8 cellular contexts compared by ENCODE assay signal in the genomic region with DNA sequence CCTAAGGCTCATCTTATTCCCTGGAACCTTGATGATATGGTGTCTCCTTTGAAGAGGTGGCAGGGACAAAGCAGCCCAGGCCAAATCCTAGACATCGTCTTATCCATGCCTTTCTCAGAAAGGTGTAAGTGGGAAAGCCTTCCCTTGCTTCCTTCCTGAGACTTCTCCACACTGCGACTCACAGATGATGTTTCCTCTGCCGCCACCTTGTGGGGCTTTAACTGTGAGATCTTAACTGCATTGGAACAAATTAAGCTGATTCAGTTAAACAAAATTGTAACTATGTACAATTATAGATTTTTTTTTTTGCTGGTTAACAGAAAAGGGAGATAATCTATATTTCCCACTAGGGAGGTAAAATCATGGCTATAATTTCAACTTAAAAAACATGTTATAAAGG. TPM values are rescaled to one million over a fixed set of nuclear protein-coding genes. Genes with fewer than 3 reads are reported as not detected.
DNase-seq lines count a peak whose midpoint lies in the region; ATAC-seq and TF ChIP-seq lines count a peak whose summit lies in the region.

No MANE protein-coding gene starts in this region.

- H3K27me3 ChIP-seq in A673 (replicated peaks; ENCODE audit: insufficient read depth, low read depth, low read length, poor library complexity) = no peaks in the 10 kb centered on the region

- TF ChIP-seq CTCF in A673 (conservative IDR thresholded peaks at IDR 0.05; ENCODE audit: low read depth, low read length) (peak; percentile 65), osteocyte (IDR thresholded peaks at IDR 0.05) (peak; percentile 63)

- no peak overlapping the region for H3K27ac Mint-ChIP-seq in osteocyte (ENCODE audit: unreplicated experiment)

- POLR2A ChIA-PET in A673 (lab: Charles Lee; ENCODE audit: low non-redundant PET) = no interaction called here

- peaks cover 23% of the 10 kb centered on the region for H3K27me3 Mint-ChIP-seq in osteocyte (ENCODE audit: unreplicated experiment)

- no peak overlapping the region for H3K4me3 Mint-ChIP-seq in osteocyte (ENCODE audit: unreplicated experiment)

- CTCF ChIA-PET in A673 (lab: Charles Lee) = interaction anchor here (0.6 to 1.1 kb wide), 2 partner anchors 15 to 36 kb away, joined by 4 to 5 read pairs; no protein-coding TSS in a partner anchor

- no peaks in the 10 kb centered on the region for H3K9me3 Mint-ChIP-seq in osteocyte (ENCODE audit: unreplicated experiment)

- H3K4me3 ChIP-seq in A673 (ENCODE audit: low read depth, low read length, poor library complexity, severe bottlenecking) = no peak overlapping the region

- H3K27ac ChIP-seq in A673 (ENCODE audit: low read depth, low read length, poor library complexity, severe bottlenecking) = no peak overlapping the region

- no peaks in the 10 kb centered on the region for H3K4me1 Mint-ChIP-seq in osteocyte (ENCODE audit: unreplicated experiment)

- DNase-seq in A673 (ENCODE audit: low spot score) (peak; percentile 51), G401 (ENCODE audit: low spot score) (peak; percentile 24), NCI-H2171 (lab: John Stamatoyannopoulos, UW) (peak; percentile 2), cerebellar cortex (ENCODE audit: low spot score) (peak; percentile 36), osteocyte (ENCODE audit: extremely low spot score, unreplicated experiment) (no peak)

- ATAC-seq in HG02571 (IDR thresholded peaks at IDR 0.05; ENCODE audit: unreplicated experiment) = peak; percentile 60
- no peak for ATAC-seq in GM19035 (IDR thresholded peaks at IDR 0.05; ENCODE audit: unreplicated experiment)
- ATAC-seq in HG03159 (IDR thresholded peaks at IDR 0.05; ENCODE audit: unreplicated experiment) = no peak

- in situ Hi-C loops in G401 (cut with HindIII; ENCODE audit: low sequenced_read_pairs) = no loop called here

- intact Hi-C loops in A673 (cut with micrococcal nuclease; ENCODE audit: unreplicated experiment) = no loop called here

- H3K4me1 ChIP-seq in A673 (ENCODE audit: insufficient read depth, low read length, poor library complexity, severe bottlenecking) = no peaks in the 10 kb centered on the region

- no peaks in the 10 kb centered on the region for H3K36me3 Mint-ChIP-seq in osteocyte (ENCODE audit: unreplicated experiment)

- H3K36me3 ChIP-seq in A673 (ENCODE audit: insufficient read depth, low read length, poor library complexity, severe bottlenecking) = no peaks in the 10 kb centered on the region

- no peaks in the 10 kb centered on the region for H3K9me3 ChIP-seq in A673 (ENCODE audit: low read depth, low read length, poor library complexity, severe bottlenecking)

- no TSS peak for BruUV-seq in A673 (replicated peaks; lab: Mats Ljungman, UMichigan)

RNA-seq across cellular contexts. Expression of gene GCA, which starts 10.0 kb away (rescaled TPM):
- 7.0 and 11.6 TPM in 2 replicates for total RNA-seq in A673 (2021)
- total RNA-seq in G401 (2014; rRNA removed; shearing (Covaris generic)) = 0.54 TPM in 1 of 2 replicates, not detected in the other
- 3.9 and 4.0 TPM in 2 replicates for total RNA-seq in osteocyte

RNA-seq across cellular contexts. Expression of gene IFIH1, which starts 15.5 kb away (rescaled TPM):
- 5.1 and 6.9 TPM in 2 replicates for total RNA-seq in A673 (2021)
- not detected in 2 replicates for total RNA-seq in G401 (2014; rRNA removed; shearing (Covaris generic))
- 5.4 and 6.4 TPM in 2 replicates for total RNA-seq in osteocyte
